ENCODE assay signal across 2 cellular contexts in the genomic region with DNA sequence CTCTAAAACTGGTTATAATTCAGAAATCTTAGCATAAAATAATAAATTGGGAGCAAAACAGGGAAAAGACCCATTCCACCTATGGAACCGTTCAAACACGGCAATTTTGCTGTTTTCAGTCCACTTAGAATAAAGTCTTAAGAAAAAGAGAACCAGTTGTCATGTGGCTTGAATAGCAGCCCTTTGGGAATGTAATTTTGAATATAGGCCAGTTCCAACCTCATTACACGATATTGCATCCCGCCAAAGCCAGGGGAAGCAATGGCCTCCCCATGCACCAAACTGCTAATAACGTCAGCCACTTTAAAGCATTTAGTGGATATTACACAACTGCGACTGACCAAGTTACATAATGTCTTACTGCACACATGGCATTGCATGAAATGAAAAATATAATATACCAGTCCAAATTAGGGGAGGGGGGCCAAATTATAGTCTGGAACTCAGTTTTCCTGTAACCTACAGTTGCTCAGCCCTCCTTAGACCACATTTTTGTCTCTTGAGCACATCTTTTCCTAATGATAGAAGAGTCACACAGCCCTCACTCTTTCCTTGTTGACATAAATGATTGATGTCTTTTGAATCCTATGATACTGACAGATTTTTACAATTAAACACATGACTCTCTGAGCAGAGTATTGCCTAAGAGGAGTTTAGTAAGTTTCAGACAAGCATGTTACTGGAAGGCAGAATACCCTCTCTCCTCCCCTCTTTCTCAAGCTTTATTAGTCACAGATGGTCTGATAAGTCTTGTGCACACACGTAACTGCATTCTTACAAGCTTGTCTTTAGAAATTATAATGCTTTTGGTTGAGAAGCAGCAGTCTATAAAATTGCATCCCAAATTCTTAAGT.
TF ChIP-seq lines count a peak whose summit lies in the region.

No MANE protein-coding gene starts in this region.

TF ChIP-seq in HEK293, 187 proteins besides CTCF, POLR2A, EP300 and RAD21 (continued from another document and continues in another):
- TF ChIP-seq PRDM6 (tag by site-specific recombination; IDR thresholded peaks at IDR 0.05): peak; percentile 92
- TF ChIP-seq ZNF596 (tag by site-specific recombination; IDR thresholded peaks at IDR 0.05): no peak
- TF ChIP-seq, protein P1, sequence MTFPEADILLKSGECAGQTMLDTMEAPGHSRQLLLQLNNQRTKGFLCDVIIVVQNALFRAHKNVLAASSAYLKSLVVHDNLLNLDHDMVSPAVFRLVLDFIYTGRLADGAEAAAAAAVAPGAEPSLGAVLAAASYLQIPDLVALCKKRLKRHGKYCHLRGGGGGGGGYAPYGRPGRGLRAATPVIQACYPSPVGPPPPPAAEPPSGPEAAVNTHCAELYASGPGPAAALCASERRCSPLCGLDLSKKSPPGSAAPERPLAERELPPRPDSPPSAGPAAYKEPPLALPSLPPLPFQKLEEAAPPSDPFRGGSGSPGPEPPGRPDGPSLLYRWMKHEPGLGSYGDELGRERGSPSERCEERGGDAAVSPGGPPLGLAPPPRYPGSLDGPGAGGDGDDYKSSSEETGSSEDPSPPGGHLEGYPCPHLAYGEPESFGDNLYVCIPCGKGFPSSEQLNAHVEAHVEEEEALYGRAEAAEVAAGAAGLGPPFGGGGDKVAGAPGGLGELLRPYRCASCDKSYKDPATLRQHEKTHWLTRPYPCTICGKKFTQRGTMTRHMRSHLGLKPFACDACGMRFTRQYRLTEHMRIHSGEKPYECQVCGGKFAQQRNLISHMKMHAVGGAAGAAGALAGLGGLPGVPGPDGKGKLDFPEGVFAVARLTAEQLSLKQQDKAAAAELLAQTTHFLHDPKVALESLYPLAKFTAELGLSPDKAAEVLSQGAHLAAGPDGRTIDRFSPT (tag by site-specific recombination; IDR thresholded peaks at IDR 0.05): peak; percentile 37; the same call in 1 of the 2 replicates
- TF ChIP-seq, protein P2, sequence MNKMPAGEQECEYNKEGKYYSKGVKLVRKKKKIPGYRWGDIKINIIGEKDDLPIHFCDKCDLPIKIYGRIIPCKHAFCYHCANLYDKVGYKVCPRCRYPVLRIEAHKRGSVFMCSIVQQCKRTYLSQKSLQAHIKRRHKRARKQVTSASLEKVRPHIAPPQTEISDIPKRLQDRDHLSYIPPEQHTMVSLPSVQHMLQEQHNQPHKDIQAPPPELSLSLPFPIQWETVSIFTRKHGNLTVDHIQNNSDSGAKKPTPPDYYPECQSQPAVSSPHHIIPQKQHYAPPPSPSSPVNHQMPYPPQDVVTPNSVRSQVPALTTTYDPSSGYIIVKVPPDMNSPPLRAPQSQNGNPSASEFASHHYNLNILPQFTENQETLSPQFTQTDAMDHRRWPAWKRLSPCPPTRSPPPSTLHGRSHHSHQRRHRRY (tag by site-specific recombination; IDR thresholded peaks at IDR 0.05): no peak
- peak; percentile 5; the same call in 1 of the 2 replicates for TF ChIP-seq IKZF3 (tag by site-specific recombination; IDR thresholded peaks at IDR 0.05)
- no peak for TF ChIP-seq ZNF416 (tag by site-specific recombination; IDR thresholded peaks at IDR 0.05)
- TF ChIP-seq YY1 (tag by site-specific recombination; IDR thresholded peaks at IDR 0.05): 0 out of 2 replicates have a peak, but pooled peaks have one; percentile 44
- TF ChIP-seq ELK4 (IDR thresholded peaks at IDR 0.05; ENCODE audit: borderline replicate concordance, low read depth, low read length): no peak
- TF ChIP-seq ZSCAN4 (tag by site-specific recombination; IDR thresholded peaks at IDR 0.05): 0 out of 2 replicates have a peak, but pooled peaks have one; percentile 4

TF ChIP-seq in SK-N-SH, 30 proteins besides CTCF, POLR2A, EP300 and RAD21 (continued from another document):
- TF ChIP-seq PBX3 (IDR thresholded peaks at IDR 0.05) (peak; percentile 95), TCF12 (IDR thresholded peaks at IDR 0.05) (peak; percentile 99), SIN3A (IDR thresholded peaks at IDR 0.05; ENCODE audit: borderline replicate concordance, low read depth, low read length) (peak; percentile 48; the same call in 1 of the 2 replicates), FOSL2 (IDR thresholded peaks at IDR 0.05; ENCODE audit: borderline replicate concordance, low read depth) (peak; percentile 78), JUND (IDR thresholded peaks at IDR 0.05) (peak; percentile 83), POLR2AphosphoS5 (IDR thresholded peaks at IDR 0.05; ENCODE audit: low read depth, low read length) (peak; percentile 66; the same call in 1 of the 2 replicates), GATA2 (CRISPR knock-in tag; IDR thresholded peaks at IDR 0.05) (no peak), RXRA (IDR thresholded peaks at IDR 0.05; ENCODE audit: borderline replicate concordance, low read depth) (peak; percentile 50; the same call in 1 of the 2 replicates), FOXM1 (IDR thresholded peaks at IDR 0.05; ENCODE audit: low read depth) (0 out of 2 replicates have a peak, but pooled peaks have one; percentile 47), TEAD4 (IDR thresholded peaks at IDR 0.05; ENCODE audit: borderline replicate concordance, insufficient read depth) (peak; percentile 70; the same call in 1 of the 2 replicates), NFIC (IDR thresholded peaks at IDR 0.05; ENCODE audit: borderline replicate concordance) (peak; percentile 60)
- TF ChIP-seq, protein P3, sequence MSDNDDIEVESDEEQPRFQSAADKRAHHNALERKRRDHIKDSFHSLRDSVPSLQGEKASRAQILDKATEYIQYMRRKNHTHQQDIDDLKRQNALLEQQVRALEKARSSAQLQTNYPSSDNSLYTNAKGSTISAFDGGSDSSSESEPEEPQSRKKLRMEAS (IDR thresholded peaks at IDR 0.05; ENCODE audit: low read depth): peak; percentile 78
- TF ChIP-seq, protein P4, sequence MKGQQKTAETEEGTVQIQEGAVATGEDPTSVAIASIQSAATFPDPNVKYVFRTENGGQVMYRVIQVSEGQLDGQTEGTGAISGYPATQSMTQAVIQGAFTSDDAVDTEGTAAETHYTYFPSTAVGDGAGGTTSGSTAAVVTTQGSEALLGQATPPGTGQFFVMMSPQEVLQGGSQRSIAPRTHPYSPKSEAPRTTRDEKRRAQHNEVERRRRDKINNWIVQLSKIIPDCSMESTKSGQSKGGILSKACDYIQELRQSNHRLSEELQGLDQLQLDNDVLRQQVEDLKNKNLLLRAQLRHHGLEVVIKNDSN (IDR thresholded peaks at IDR 0.05; ENCODE audit: borderline replicate concordance, low read depth): no peak
